18 cellular contexts compared by ENCODE assay signal in genomic region chr17:70095455-70095854, GRCh38.
"Had no signal": no experiment of that assay in that cellular context is flagged by ENCODE, and none has a peak within 500 bp of the region (broad histone marks: within the 10 kb centered on the region; RNA-seq: fewer than 3 reads in every experiment).

No MANE protein-coding gene starts in this region.

- H3K9ac ChIP-seq: SK-N-SH had no signal

- H3K9me2 ChIP-seq: SK-N-SH had no signal

- H3K9me3 ChIP-seq: SK-N-SH had no signal

- H3K27ac ChIP-seq: RWPE1 had no signal

- DNase-seq: Karpas-422, KG1, NCI-H1092 treated with DMSO at 0.1 percent for 48 hours, NCI-H1436, NCI-H1694, NCI-H1930, NCI-H2081, NCI-H2107, NCI-H2227 treated with DMSO at 0.1 percent for 48 hours, NCI-H524, NCI-H526 treated with DMSO at 0.1 percent for 48 hours, NCI-H748 treated with DMSO at 0.1 percent for 48 hours, PC-3, SHP77, SK-N-SH, SW 1271, T-cell had no signal

- H3K4me2 ChIP-seq: SK-N-SH had no signal
